ENCODE assay signal across 8 cellular contexts in genomic region chr10:73781879-73782748, GRCh38. TPM values are rescaled to one million over a fixed set of nuclear protein-coding genes. Genes with fewer than 3 reads are reported as not detected.
A peak's percentile ranks its signal among the peaks of the same experiment; 100 is the strongest.
DNase-seq lines count a peak whose midpoint lies in the region; ATAC-seq and TF ChIP-seq lines count a peak whose summit lies in the region.

Gene CHCHD1 (plus strand): TSS chr10:73782048. CDS start chr10:73782076, 28 bp downstream.

- H3K27me3 Mint-ChIP-seq in activated B cell treated with CpG ODN at 0.5 μM for 24 hours: no peaks in the 10 kb centered on the region

- H3K4me1 Mint-ChIP-seq in activated B cell treated with CpG ODN at 0.5 μM for 24 hours: peaks cover 58% of the 10 kb centered on the region

- WGBS in spleen, 5 donors: 0 to 1% (median 0%) methylated on average over 41 to 57 of the region's 57 CpGs

- peak within 1 kb of the TSS; percentile 89 to 95 for H3K4me3 ChIP-seq in cardiac fibroblast (replicated peaks in 1 of 2; ENCODE audit: low read depth in 2 of 2, low read length in 2 of 2)
- peak within 1 kb of the TSS; percentile 62 to 93 (median 84) for H3K4me3 ChIP-seq in spleen

- peaks cover 33% of the 10 kb centered on the region for H3K36me3 Mint-ChIP-seq in activated B cell treated with CpG ODN at 0.5 μM for 24 hours (ENCODE audit: low read depth)

- H3K4me1 ChIP-seq in spleen: peaks cover 39 to 88% (median 64%) of the 10 kb centered on the region in 6 donors

- H3K36me3 ChIP-seq in spleen: peaks cover 0 to 41% (median 20%) of the 10 kb centered on the region in 6 donors

- H3K9me3 ChIP-seq in spleen: no peaks in the 10 kb centered on the region

- no peaks in the 10 kb centered on the region for H3K9me3 Mint-ChIP-seq in activated B cell treated with CpG ODN at 0.5 μM for 24 hours

- no peaks in the 10 kb centered on the region for H3K27me3 ChIP-seq in spleen (replicated peaks in 1 of 7)

- H3K27ac Mint-ChIP-seq in activated B cell treated with CpG ODN at 0.5 μM for 24 hours: peak within 1 kb of the TSS; percentile 98

- DNase-seq in NCI-H1417 (lab: John Stamatoyannopoulos, UW): peak; percentile 64 to 78 (median 74)
- no peak for DNase-seq in NCI-H1417 treated with DMSO at 0.1 percent for 48 hours (lab: John Stamatoyannopoulos, UW)
- DNase-seq in NCI-H2196 treated with DMSO at 0.1 percent for 48 hours (lab: John Stamatoyannopoulos, UW; ENCODE audit: unreplicated experiment): peak; percentile 84
- DNase-seq in activated B cell treated with CpG ODN at 0.5 μM for 24 hours: peak; percentile 86
- DNase-seq in cardiac fibroblast (ENCODE audit: low read depth in 2 of 2): peak; percentile 86 to 90
- peak; percentile 93 for DNase-seq in inferior parietal cortex (ENCODE audit: extremely low spot score)
- peak; percentile 98 for DNase-seq in spleen

- H3K4me3 Mint-ChIP-seq in activated B cell treated with CpG ODN at 0.5 μM for 24 hours: peak within 1 kb of the TSS; percentile 99

- H3K27ac ChIP-seq in spleen: peak within 1 kb of the TSS; percentile 76 to 97 (median 94)

- intact Hi-C loops in activated B cell treated with CpG ODN at 0.5 μM for 24 hours (cut with micrococcal nuclease): no loop called here
- intact Hi-C loops in spleen (cut with DNase I; ENCODE audit: low total_unique reads): no loop called here

- TF ChIP-seq POLR2A in spleen (IDR thresholded peaks at IDR 0.05): peak in 1 of 3 donors; percentile 25

- POLR2A ChIA-PET in activated B cell treated with CpG ODN at 0.5 μM for 24 hours (lab: Charles Lee): interaction anchor here (0.5 to 4.9 kb wide), 18 partner anchors 9 to 1482 kb away, joined by 3 to 77 read pairs (median 4); partner anchors contain the start of genes CAMK2G, DNAJC9, PPP3CB and SEC24C

- CTCF ChIA-PET in activated B cell treated with CpG ODN at 0.5 μM for 24 hours (lab: Charles Lee): interaction anchor here (0.7 to 2.1 kb wide), 3 partner anchors 9 to 97 kb away, joined by 4 to 5 read pairs (median 5); no protein-coding TSS in a partner anchor

- TF ChIP-seq CTCF in activated B cell treated with CpG ODN at 0.5 μM for 24 hours (IDR thresholded peaks at IDR 0.05) (no peak), cardiac fibroblast (IDR thresholded peaks at IDR 0.05; ENCODE audit: low read depth, low read length) (no peak), spleen (IDR thresholded peaks at IDR 0.05 in 8 of 11, conservative IDR thresholded peaks at IDR 0.05 in 3 of 11) (peak in 1 of 11 experiments; percentile 23)

- ATAC-seq in HG03045 (IDR thresholded peaks at IDR 0.05; ENCODE audit: unreplicated experiment): peak; percentile 51
- ATAC-seq in activated B cell treated with CpG ODN at 0.5 μM for 24 hours (ENCODE audit: low read depth): peak; percentile 72

RNA-seq across cellular contexts. Expression of gene CHCHD1, which starts in this region (rescaled TPM):
- total RNA-seq in activated B cell treated with CpG ODN at 0.5 μM for 24 hours (19.3 and 24.2 TPM in 2 replicates), spleen (10 to 100 TPM; 14.6 to 31.6 (median 18.3) TPM)
- polyA plus RNA-seq in spleen: 10 to 100 TPM; 57.9 to 75.9 (median 73.1) TPM
